2 cellular contexts compared by ENCODE assay signal in the genomic region with DNA sequence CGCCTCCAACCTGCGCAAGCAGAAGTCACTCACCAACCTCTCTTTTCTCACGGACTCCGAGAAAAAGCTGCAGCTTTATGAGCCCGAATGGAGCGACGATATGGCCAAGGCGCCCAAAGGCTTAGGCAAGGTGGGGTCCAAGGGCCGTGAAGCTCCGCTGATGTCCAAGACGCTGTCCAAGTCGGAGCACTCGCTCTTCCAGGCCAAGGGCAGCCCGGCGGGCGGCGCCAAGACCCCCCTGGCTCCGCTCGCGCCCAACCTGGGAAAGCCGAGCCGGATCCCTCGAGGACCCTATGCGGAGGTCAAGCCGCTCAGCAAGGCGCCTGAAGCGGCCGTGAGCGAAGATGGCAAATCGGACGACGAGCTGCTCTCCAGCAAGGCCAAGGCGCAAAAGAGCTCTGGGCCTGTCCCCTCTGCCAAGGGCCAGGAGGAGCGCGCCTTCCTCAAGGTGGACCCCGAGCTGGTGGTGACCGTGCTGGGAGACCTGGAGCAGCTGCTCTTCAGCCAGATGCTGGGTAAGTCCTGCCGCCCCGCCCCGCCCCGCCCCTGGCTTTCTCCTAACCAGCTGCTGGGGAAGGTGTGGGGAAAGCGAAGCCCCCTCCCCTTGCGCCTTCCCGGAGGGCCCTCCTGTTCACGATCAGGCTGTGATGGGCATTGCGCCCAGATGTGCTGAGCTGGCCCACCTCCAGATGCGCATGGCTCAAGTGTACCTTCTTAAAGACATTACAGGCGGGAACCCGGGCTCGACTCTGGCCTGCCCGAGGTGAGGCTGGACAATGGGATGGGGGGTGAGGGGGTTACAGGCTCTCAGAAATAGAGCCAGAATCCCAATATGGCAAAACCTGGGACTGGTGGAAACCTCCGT.
TF ChIP-seq lines count a peak whose summit lies in the region.

No MANE protein-coding gene starts in this region.

TF ChIP-seq in H1, 55 proteins besides CTCF, POLR2A, EP300 and RAD21 (continued from another document and continues in another):
- TF ChIP-seq, protein P1, sequence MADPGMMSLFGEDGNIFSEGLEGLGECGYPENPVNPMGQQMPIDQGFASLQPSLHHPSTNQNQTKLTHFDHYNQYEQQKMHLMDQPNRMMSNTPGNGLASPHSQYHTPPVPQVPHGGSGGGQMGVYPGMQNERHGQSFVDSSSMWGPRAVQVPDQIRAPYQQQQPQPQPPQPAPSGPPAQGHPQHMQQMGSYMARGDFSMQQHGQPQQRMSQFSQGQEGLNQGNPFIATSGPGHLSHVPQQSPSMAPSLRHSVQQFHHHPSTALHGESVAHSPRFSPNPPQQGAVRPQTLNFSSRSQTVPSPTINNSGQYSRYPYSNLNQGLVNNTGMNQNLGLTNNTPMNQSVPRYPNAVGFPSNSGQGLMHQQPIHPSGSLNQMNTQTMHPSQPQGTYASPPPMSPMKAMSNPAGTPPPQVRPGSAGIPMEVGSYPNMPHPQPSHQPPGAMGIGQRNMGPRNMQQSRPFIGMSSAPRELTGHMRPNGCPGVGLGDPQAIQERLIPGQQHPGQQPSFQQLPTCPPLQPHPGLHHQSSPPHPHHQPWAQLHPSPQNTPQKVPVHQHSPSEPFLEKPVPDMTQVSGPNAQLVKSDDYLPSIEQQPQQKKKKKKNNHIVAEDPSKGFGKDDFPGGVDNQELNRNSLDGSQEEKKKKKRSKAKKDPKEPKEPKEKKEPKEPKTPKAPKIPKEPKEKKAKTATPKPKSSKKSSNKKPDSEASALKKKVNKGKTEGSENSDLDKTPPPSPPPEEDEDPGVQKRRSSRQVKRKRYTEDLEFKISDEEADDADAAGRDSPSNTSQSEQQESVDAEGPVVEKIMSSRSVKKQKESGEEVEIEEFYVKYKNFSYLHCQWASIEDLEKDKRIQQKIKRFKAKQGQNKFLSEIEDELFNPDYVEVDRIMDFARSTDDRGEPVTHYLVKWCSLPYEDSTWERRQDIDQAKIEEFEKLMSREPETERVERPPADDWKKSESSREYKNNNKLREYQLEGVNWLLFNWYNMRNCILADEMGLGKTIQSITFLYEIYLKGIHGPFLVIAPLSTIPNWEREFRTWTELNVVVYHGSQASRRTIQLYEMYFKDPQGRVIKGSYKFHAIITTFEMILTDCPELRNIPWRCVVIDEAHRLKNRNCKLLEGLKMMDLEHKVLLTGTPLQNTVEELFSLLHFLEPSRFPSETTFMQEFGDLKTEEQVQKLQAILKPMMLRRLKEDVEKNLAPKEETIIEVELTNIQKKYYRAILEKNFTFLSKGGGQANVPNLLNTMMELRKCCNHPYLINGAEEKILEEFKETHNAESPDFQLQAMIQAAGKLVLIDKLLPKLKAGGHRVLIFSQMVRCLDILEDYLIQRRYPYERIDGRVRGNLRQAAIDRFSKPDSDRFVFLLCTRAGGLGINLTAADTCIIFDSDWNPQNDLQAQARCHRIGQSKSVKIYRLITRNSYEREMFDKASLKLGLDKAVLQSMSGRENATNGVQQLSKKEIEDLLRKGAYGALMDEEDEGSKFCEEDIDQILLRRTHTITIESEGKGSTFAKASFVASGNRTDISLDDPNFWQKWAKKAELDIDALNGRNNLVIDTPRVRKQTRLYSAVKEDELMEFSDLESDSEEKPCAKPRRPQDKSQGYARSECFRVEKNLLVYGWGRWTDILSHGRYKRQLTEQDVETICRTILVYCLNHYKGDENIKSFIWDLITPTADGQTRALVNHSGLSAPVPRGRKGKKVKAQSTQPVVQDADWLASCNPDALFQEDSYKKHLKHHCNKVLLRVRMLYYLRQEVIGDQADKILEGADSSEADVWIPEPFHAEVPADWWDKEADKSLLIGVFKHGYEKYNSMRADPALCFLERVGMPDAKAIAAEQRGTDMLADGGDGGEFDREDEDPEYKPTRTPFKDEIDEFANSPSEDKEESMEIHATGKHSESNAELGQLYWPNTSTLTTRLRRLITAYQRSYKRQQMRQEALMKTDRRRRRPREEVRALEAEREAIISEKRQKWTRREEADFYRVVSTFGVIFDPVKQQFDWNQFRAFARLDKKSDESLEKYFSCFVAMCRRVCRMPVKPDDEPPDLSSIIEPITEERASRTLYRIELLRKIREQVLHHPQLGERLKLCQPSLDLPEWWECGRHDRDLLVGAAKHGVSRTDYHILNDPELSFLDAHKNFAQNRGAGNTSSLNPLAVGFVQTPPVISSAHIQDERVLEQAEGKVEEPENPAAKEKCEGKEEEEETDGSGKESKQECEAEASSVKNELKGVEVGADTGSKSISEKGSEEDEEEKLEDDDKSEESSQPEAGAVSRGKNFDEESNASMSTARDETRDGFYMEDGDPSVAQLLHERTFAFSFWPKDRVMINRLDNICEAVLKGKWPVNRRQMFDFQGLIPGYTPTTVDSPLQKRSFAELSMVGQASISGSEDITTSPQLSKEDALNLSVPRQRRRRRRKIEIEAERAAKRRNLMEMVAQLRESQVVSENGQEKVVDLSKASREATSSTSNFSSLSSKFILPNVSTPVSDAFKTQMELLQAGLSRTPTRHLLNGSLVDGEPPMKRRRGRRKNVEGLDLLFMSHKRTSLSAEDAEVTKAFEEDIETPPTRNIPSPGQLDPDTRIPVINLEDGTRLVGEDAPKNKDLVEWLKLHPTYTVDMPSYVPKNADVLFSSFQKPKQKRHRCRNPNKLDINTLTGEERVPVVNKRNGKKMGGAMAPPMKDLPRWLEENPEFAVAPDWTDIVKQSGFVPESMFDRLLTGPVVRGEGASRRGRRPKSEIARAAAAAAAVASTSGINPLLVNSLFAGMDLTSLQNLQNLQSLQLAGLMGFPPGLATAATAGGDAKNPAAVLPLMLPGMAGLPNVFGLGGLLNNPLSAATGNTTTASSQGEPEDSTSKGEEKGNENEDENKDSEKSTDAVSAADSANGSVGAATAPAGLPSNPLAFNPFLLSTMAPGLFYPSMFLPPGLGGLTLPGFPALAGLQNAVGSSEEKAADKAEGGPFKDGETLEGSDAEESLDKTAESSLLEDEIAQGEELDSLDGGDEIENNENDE (IDR thresholded peaks at IDR 0.05; ENCODE audit: insufficient replicate concordance, low read length), result no peak
- no peak for TF ChIP-seq CREB1 (IDR thresholded peaks at IDR 0.05)
- TF ChIP-seq GABPA (IDR thresholded peaks at IDR 0.05; ENCODE audit: borderline replicate concordance, insufficient read depth, low read length), result no peak
- TF ChIP-seq BCL11A (IDR thresholded peaks at IDR 0.05; ENCODE audit: low read depth in 2 of 2, low read length in 2 of 2), result no peak
- TF ChIP-seq, protein P2, sequence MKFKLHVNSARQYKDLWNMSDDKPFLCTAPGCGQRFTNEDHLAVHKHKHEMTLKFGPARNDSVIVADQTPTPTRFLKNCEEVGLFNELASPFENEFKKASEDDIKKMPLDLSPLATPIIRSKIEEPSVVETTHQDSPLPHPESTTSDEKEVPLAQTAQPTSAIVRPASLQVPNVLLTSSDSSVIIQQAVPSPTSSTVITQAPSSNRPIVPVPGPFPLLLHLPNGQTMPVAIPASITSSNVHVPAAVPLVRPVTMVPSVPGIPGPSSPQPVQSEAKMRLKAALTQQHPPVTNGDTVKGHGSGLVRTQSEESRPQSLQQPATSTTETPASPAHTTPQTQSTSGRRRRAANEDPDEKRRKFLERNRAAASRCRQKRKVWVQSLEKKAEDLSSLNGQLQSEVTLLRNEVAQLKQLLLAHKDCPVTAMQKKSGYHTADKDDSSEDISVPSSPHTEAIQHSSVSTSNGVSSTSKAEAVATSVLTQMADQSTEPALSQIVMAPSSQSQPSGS (IDR thresholded peaks at IDR 0.05; ENCODE audit: low read length), result no peak
- no peak for TF ChIP-seq SP1 (IDR thresholded peaks at IDR 0.05; ENCODE audit: low read depth, low read length)
- peak in 1 of 2 experiments; percentile 60; a peak in 1 of 4 replicates for TF ChIP-seq SIN3A (conservative IDR thresholded peaks at IDR 0.05 in 1 of 2, IDR thresholded peaks at IDR 0.05 in 1 of 2; ENCODE audit: low read depth in 1 of 2, low read length in 2 of 2)
- TF ChIP-seq RXRA (IDR thresholded peaks at IDR 0.05; ENCODE audit: insufficient read depth, low read depth, low read length), result no peak
- peak; percentile 39; the same call in 1 of the 2 replicates for TF ChIP-seq RBBP5 (IDR thresholded peaks at IDR 0.05; ENCODE audit: borderline replicate concordance, low read depth, low read length)
- TF ChIP-seq KDM5A (IDR thresholded peaks at IDR 0.05; ENCODE audit: low read length), result no peak
- no peak for TF ChIP-seq KDM1A (IDR thresholded peaks at IDR 0.05; ENCODE audit: borderline replicate concordance, low read length)

TF ChIP-seq in neural cell, 6 proteins besides CTCF, POLR2A, EP300 and RAD21 (continued from another document):
- TF ChIP-seq, protein P3, sequence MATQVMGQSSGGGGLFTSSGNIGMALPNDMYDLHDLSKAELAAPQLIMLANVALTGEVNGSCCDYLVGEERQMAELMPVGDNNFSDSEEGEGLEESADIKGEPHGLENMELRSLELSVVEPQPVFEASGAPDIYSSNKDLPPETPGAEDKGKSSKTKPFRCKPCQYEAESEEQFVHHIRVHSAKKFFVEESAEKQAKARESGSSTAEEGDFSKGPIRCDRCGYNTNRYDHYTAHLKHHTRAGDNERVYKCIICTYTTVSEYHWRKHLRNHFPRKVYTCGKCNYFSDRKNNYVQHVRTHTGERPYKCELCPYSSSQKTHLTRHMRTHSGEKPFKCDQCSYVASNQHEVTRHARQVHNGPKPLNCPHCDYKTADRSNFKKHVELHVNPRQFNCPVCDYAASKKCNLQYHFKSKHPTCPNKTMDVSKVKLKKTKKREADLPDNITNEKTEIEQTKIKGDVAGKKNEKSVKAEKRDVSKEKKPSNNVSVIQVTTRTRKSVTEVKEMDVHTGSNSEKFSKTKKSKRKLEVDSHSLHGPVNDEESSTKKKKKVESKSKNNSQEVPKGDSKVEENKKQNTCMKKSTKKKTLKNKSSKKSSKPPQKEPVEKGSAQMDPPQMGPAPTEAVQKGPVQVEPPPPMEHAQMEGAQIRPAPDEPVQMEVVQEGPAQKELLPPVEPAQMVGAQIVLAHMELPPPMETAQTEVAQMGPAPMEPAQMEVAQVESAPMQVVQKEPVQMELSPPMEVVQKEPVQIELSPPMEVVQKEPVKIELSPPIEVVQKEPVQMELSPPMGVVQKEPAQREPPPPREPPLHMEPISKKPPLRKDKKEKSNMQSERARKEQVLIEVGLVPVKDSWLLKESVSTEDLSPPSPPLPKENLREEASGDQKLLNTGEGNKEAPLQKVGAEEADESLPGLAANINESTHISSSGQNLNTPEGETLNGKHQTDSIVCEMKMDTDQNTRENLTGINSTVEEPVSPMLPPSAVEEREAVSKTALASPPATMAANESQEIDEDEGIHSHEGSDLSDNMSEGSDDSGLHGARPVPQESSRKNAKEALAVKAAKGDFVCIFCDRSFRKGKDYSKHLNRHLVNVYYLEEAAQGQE (IDR thresholded peaks at IDR 0.05; ENCODE audit: borderline replicate concordance), result peak; percentile 18
- TF ChIP-seq TAF1 (IDR thresholded peaks at IDR 0.05; ENCODE audit: low read depth) (peak; percentile 7), MXI1 (conservative IDR thresholded peaks at IDR 0.05; ENCODE audit: poor library complexity, severe bottlenecking) (peak; percentile 7), POLR2AphosphoS5 (IDR thresholded peaks at IDR 0.05) (no peak)
